In genomic region chr1:26162220-26162703, GRCh38 we compare ENCODE assay signal across 10 cellular contexts. TPM values are rescaled to one million over a fixed set of nuclear protein-coding genes. Genes with fewer than 3 reads are reported as not detected.
DNase-seq lines count a peak whose midpoint lies in the region; ATAC-seq, FAIRE-seq and TF ChIP-seq lines count a peak whose summit lies in the region.
"Had no signal": no experiment of that assay in that cellular context is flagged by ENCODE, and none has a peak within 500 bp of the region (broad histone marks: within the 10 kb centered on the region; RNA-seq: fewer than 3 reads in every experiment).

No MANE protein-coding gene starts in this region.

- peak overlapping the region; percentile 35 for H3K4me3 ChIP-seq in SJSA1
- H3K4me3 ChIP-seq in fibroblast of the aortic adventitia (ENCODE audit: low read depth, low read length): peak overlapping the region; percentile 53
- H3K4me3 ChIP-seq in gastrocnemius medialis: peak overlapping the region; percentile 57 to 76 (median 68)

- DNase-seq in GM19239 (ENCODE audit: insufficient read length, low spot score): no peak
- DNase-seq in SJSA1 (ENCODE audit: low read depth in 1 of 2, low spot score in 2 of 2): peak in 1 of 2 experiments; percentile 42
- no peak for DNase-seq in fibroblast of the aortic adventitia (ENCODE audit: low read depth)
- no peak for DNase-seq in gastrocnemius medialis
- DNase-seq in EL: no peak
- no peak for DNase-seq in HCEC 1CT
- no peak for DNase-seq in activated gamma-delta T cell (lab: John Stamatoyannopoulos, UW)
- DNase-seq in NCI-H187 (lab: John Stamatoyannopoulos, UW): no peak

- H3K27me3 ChIP-seq in SJSA1 (replicated peaks) (peaks cover 19% of the 10 kb centered on the region), gastrocnemius medialis (no peaks in the 10 kb centered on the region)

- peak; percentile 4 for FAIRE-seq in GM19239 (lab: Jason Lieb, UNC)
- FAIRE-seq: RCC 7860 had no signal

- no peaks in the 10 kb centered on the region for H3K36me3 ChIP-seq in SJSA1
- H3K36me3 ChIP-seq in gastrocnemius medialis: no peaks in the 10 kb centered on the region

- TF ChIP-seq CTCF in fibroblast of the aortic adventitia (IDR thresholded peaks at IDR 0.05; ENCODE audit: insufficient read depth, low read length) (no peak), gastrocnemius medialis (IDR thresholded peaks at IDR 0.05 in 4 of 5, conservative IDR thresholded peaks at IDR 0.05 in 1 of 5) (peak in 1 of 5 experiments; percentile 3)

- H3K9me3 ChIP-seq in SJSA1 (replicated peaks): peaks cover 2% of the 10 kb centered on the region; the same call in 1 of the 2 replicates
- H3K9me3 ChIP-seq in gastrocnemius medialis: no peaks in the 10 kb centered on the region

- intact Hi-C loops in gastrocnemius medialis (cut with DNase I; ENCODE audit: low total_unique reads): loop anchor here (5.0 kb wide), 1 partner anchor 125 kb away; no protein-coding TSS in a partner anchor

- in situ Hi-C loops in gastrocnemius medialis (cut with MboI; ENCODE audit: low sequenced_read_pairs in 4 of 4): loop anchor here in 1 of 4 donors (25.0 kb wide), 2 partner anchors 125 to 275 kb away; partner anchors contain the start of genes PAQR7 and SLC30A2

- H3K27ac ChIP-seq in SJSA1: no peak overlapping the region
- peak overlapping the region; percentile 78 to 87 (median 84) for H3K27ac ChIP-seq in gastrocnemius medialis

- H3K4me1 ChIP-seq in SJSA1 (replicated peaks) (peaks cover 30% of the 10 kb centered on the region), gastrocnemius medialis (peaks cover 7 to 14% of the 10 kb centered on the region in 2 donors)

- TF ChIP-seq POLR2A in gastrocnemius medialis (IDR thresholded peaks at IDR 0.05): no peak

- ATAC-seq in gastrocnemius medialis: no peak

RNA-seq across cellular contexts. Expression of gene FAM110D, which starts 3.4 kb away (rescaled TPM):
- total RNA-seq in SJSA1 (2014; rRNA removed; shearing (Covaris generic)): not detected in 2 replicates
- total RNA-seq in fibroblast of the aortic adventitia (ENCODE audit: low replicate concordance) (not detected in 2 replicates), gastrocnemius medialis (1 to 10 TPM; 3.1 to 5.2 (median 4.2) TPM)

RNA-seq across cellular contexts. Expression of gene C1orf232, which starts 6.5 kb away (rescaled TPM):
- total RNA-seq in SJSA1 (2014; rRNA removed; shearing (Covaris generic)): not detected in 2 replicates
- not detected in 2 replicates for total RNA-seq in fibroblast of the aortic adventitia (ENCODE audit: low replicate concordance)
- total RNA-seq in gastrocnemius medialis: not detected
- total RNA-seq: temporal lobe had no signal

RNA-seq across cellular contexts. Expression of gene ZNF593, which starts 7.4 kb away (rescaled TPM):
- total RNA-seq in SJSA1 (2014; rRNA removed; shearing (Covaris generic)): 23.4 and 34.9 TPM in 2 replicates
- 19.4 and 42.4 TPM in 2 replicates for total RNA-seq in fibroblast of the aortic adventitia (ENCODE audit: low replicate concordance)
- total RNA-seq in gastrocnemius medialis: 100 to 1,000 TPM in 2 of 4 donors, 10 to 100 TPM in 2; 39.6 to 135 (median 97.3) TPM

RNA-seq across cellular contexts. Expression of gene ZNF593OS, which starts 9.4 kb away (rescaled TPM):
- total RNA-seq in SJSA1 (2014; rRNA removed; shearing (Covaris generic)): 0.24 TPM in 1 of 2 replicates, not detected in the other
- not detected in 2 replicates for total RNA-seq in fibroblast of the aortic adventitia (ENCODE audit: low replicate concordance)
- under 1 TPM in 2 of 4 donors, not detected in 2; 0.66 TPM for total RNA-seq in gastrocnemius medialis
- total RNA-seq: temporal lobe had no signal

RNA-seq across cellular contexts. Expression of gene CNKSR1, which starts 15.0 kb away (rescaled TPM):
- 0.50 TPM in 1 of 2 replicates, not detected in the other for total RNA-seq in SJSA1 (2014; rRNA removed; shearing (Covaris generic))
- total RNA-seq in fibroblast of the aortic adventitia (ENCODE audit: low replicate concordance) (0.27 TPM in 1 of 2 replicates, not detected in the other), gastrocnemius medialis (10 to 100 TPM; 23.7 to 50.6 (median 44.6) TPM)
